8 cellular contexts compared by ENCODE assay signal in genomic region chr13:45851171-45851889, GRCh38. TPM values are rescaled to one million over a fixed set of nuclear protein-coding genes. Genes with fewer than 3 reads are reported as not detected.
A peak's percentile ranks its signal among the peaks of the same experiment; 100 is the strongest.
DNase-seq lines count a peak whose midpoint lies in the region; ATAC-seq and TF ChIP-seq lines count a peak whose summit lies in the region.

A gene with protein sequence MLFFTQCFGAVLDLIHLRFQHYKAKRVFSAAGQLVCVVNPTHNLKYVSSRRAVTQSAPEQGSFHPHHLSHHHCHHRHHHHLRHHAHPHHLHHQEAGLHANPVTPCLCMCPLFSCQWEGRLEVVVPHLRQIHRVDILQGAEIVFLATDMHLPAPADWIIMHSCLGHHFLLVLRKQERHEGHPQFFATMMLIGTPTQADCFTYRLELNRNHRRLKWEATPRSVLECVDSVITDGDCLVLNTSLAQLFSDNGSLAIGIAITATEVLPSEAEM (minus strand): TSS chr13:45851753. CDS start chr13:45851629, 124 bp downstream.

- H2AFZ ChIP-seq in MM.1S (ENCODE audit: low read length): no peak within 1 kb of the TSS

- H4K20me1 ChIP-seq in MM.1S (ENCODE audit: insufficient read depth, low read length): no peaks in the 10 kb centered on the region

- H3K79me2 ChIP-seq in mesendoderm (ENCODE audit: control insufficient read depth, insufficient read depth, low read length) (no peaks in the 10 kb centered on the region), MM.1S (ENCODE audit: low read length) (no peaks in the 10 kb centered on the region)

- no peak within 1 kb of the TSS for H3K27ac ChIP-seq in mesendoderm (ENCODE audit: low read depth, low read length)
- H3K27ac ChIP-seq in thoracic aorta: no peak within 1 kb of the TSS
- H3K27ac ChIP-seq in MM.1S (ENCODE audit: low read length): no peak within 1 kb of the TSS

- WGBS in mesendoderm (ENCODE audit: extremely low coverage, insufficient coverage, low lambda C conversion rate): no CpG with 5 or more reads among the region's 34 CpGs

- H3K4me1 Mint-ChIP-seq in central memory CD8-positive, alpha-beta T cell: peaks cover 25% of the 10 kb centered on the region

- H3K4me3 Mint-ChIP-seq in central memory CD8-positive, alpha-beta T cell: peak within 1 kb of the TSS; percentile 71

- peak; percentile 30 for ATAC-seq in central memory CD8-positive, alpha-beta T cell (replicated peaks; ENCODE audit: extremely low read depth, poor library complexity, severe bottlenecking)
- ATAC-seq in thoracic aorta (ENCODE audit: insufficient number of reproducible peaks, low FRiP score, low read depth) (no peak), GM21360 (IDR thresholded peaks at IDR 0.05; ENCODE audit: unreplicated experiment) (no peak)

- H3K9me2 ChIP-seq in MM.1S (replicated peaks; ENCODE audit: insufficient read depth, low read length): no peaks in the 10 kb centered on the region

- no peak within 1 kb of the TSS for H4K5ac ChIP-seq in mesendoderm (ENCODE audit: low read length)

- H3K36me3 ChIP-seq in mesendoderm (ENCODE audit: control insufficient read depth, insufficient read depth, low read length) (no peaks in the 10 kb centered on the region), thoracic aorta (no peaks in the 10 kb centered on the region), MM.1S (replicated peaks; ENCODE audit: insufficient read depth, low read length) (no peaks in the 10 kb centered on the region)

- H3K4me2 ChIP-seq in mesendoderm (ENCODE audit: low read length) (peak within 1 kb of the TSS; percentile 75), MM.1S (ENCODE audit: low read depth, low read length) (no peak within 1 kb of the TSS)

- no peaks in the 10 kb centered on the region for H3F3A ChIP-seq in MM.1S (ENCODE audit: insufficient read depth, low read length)

- peaks cover 4% of the 10 kb centered on the region for H3K9me3 ChIP-seq in thoracic aorta
- H3K9me3 ChIP-seq in MM.1S (replicated peaks; ENCODE audit: insufficient read depth, low read length): no peaks in the 10 kb centered on the region

- no peaks in the 10 kb centered on the region for H3K4me1 ChIP-seq in mesendoderm (ENCODE audit: control insufficient read depth, low read depth, low read length)
- H3K4me1 ChIP-seq in thoracic aorta (ENCODE audit: control insufficient read depth in 1 of 2, low read depth in 2 of 2): peaks cover 6 to 21% of the 10 kb centered on the region in 2 donors
- H3K4me1 ChIP-seq in MM.1S (ENCODE audit: low read length): peaks cover 6% of the 10 kb centered on the region; the same call in 1 of the 2 replicates

- peaks cover 81% of the 10 kb centered on the region for H3K27me3 Mint-ChIP-seq in central memory CD8-positive, alpha-beta T cell

- TF ChIP-seq CTCF in thoracic aorta (IDR thresholded peaks at IDR 0.05) (no peak), MM.1S (IDR thresholded peaks at IDR 0.05; ENCODE audit: low read length) (no peak)

- H3K23ac ChIP-seq in mesendoderm (ENCODE audit: low read length): no peak within 1 kb of the TSS

- H3K4ac ChIP-seq in mesendoderm (ENCODE audit: low read depth, low read length): no peak within 1 kb of the TSS

- no peak within 1 kb of the TSS for H4K8ac ChIP-seq in mesendoderm (ENCODE audit: low read depth, low read length)

- peaks cover 5% of the 10 kb centered on the region for H3K36me3 Mint-ChIP-seq in central memory CD8-positive, alpha-beta T cell (ENCODE audit: insufficient read depth)

- peaks cover 5% of the 10 kb centered on the region for H3K9me3 Mint-ChIP-seq in central memory CD8-positive, alpha-beta T cell

- no peak within 1 kb of the TSS for H2AK5ac ChIP-seq in mesendoderm (ENCODE audit: low read length)

- DNase-seq in AG20443 (ENCODE audit: low spot score) (peak; percentile 27), NCI-H82 treated with DMSO at 0.1 percent for 48 hours (lab: John Stamatoyannopoulos, UW; ENCODE audit: unreplicated experiment) (peak; percentile 84), mesendoderm (peak; percentile 46), thoracic aorta (ENCODE audit: low spot score) (no peak), ecto neural progenitor cell (ENCODE audit: low spot score) (no peak), MM.1S (no peak)
- DNase-seq in central memory CD8-positive, alpha-beta T cell (ENCODE audit: low spot score in 2 of 2): no peak

- H3K79me1 ChIP-seq in mesendoderm (ENCODE audit: low read length): no peaks in the 10 kb centered on the region

- H3K18ac ChIP-seq in mesendoderm (ENCODE audit: low read length): no peak within 1 kb of the TSS

- no peak within 1 kb of the TSS for H2BK120ac ChIP-seq in mesendoderm (ENCODE audit: low read depth, low read length)

- H3K9ac ChIP-seq in mesendoderm (ENCODE audit: low read length): peak within 1 kb of the TSS; percentile 35
- H3K9ac ChIP-seq in MM.1S (ENCODE audit: low read length): no peak within 1 kb of the TSS

- H3K56ac ChIP-seq in mesendoderm (ENCODE audit: low read length): peak within 1 kb of the TSS; percentile 65

- H3K4me3 ChIP-seq in mesendoderm (ENCODE audit: low read length): peak within 1 kb of the TSS; percentile 19
- peak within 1 kb of the TSS; percentile 56 for H3K4me3 ChIP-seq in thoracic aorta
- H3K4me3 ChIP-seq in MM.1S (ENCODE audit: low read length): no peak within 1 kb of the TSS

- H3K27me3 ChIP-seq in mesendoderm (ENCODE audit: insufficient read depth, low read length, poor library complexity) (peaks cover 4% of the 10 kb centered on the region), thoracic aorta (replicated peaks; ENCODE audit: insufficient read depth) (peaks cover 8% of the 10 kb centered on the region), MM.1S (replicated peaks; ENCODE audit: insufficient read depth, low read length) (no peaks in the 10 kb centered on the region)

- H2BK15ac ChIP-seq in mesendoderm (replicated peaks; ENCODE audit: low read depth): no peak within 1 kb of the TSS

- no peak within 1 kb of the TSS for H3K27ac Mint-ChIP-seq in central memory CD8-positive, alpha-beta T cell (ENCODE audit: low read depth)

- H2BK5ac ChIP-seq in mesendoderm (ENCODE audit: low read length): no peak within 1 kb of the TSS

RNA-seq across cellular contexts. Expression of the gene that starts here (rescaled TPM):
- polyA plus RNA-seq in mesendoderm (2013, experiment 1 of 2): 0.04 TPM
- polyA plus RNA-seq in mesendoderm (2013, experiment 2 of 2): 0.03 TPM
- not detected for total RNA-seq in thoracic aorta

Comparison
In these comparisons a context has a peak if more than half of its experiments do, and no peak if none do; other contexts are left out.
1. DNase-seq: peak in AG20443 (single experiment), NCI-H82 treated with DMSO at 0.1 percent for 48 hours (single experiment) and mesendoderm (single experiment); none in central memory CD8-positive, alpha-beta T cell (0 of 2), thoracic aorta (single experiment), ecto neural progenitor cell (single experiment) and MM.1S (single experiment).